Comparison of ENCODE assay signal across 11 cellular contexts in the genomic region with DNA sequence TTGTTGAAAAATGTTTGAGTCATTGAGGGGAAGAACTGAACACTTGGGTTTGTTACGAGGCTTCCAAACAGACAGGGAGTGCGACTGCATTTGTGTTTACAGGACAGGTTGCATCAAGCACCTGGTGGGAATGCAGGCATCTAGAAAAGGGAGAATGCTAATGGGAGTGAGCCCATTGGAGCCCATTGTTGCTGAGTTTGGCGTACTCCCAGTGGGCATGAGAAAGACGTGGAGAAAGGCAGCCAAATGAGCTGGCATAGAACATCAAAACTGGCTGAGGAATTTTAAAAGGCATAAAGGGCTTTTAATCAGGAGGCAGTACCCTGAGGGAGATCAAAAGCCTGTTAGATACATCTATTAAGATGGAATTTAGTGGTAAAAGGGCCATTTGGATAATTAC.
"Had no signal": no experiment of that assay in that cellular context is flagged by ENCODE, and none has a peak within 500 bp of the region (broad histone marks: within the 10 kb centered on the region; RNA-seq: fewer than 3 reads in every experiment).

No MANE protein-coding gene starts in this region.

- DNase-seq: activated CD4-positive, alpha-beta T cell treated with anti-CD3 and anti-CD28 coated beads, Interleukin-2, amount 50 U/mL, for 4 hours; activated CD4-positive, CD25-positive, alpha-beta regulatory T cell treated with anti-CD3 and anti-CD28 coated beads, Interleukin-2, amount 50 U/mL, for 72 hours; activated T-cell treated with anti-CD3 and anti-CD28 coated beads, Interleukin-2, amount 50 U/mL, for 1 hour; amniotic stem cell; kidney; left ventricle myocardium superior; midbrain; naive B cell; right lobe of liver had no signal

- ATAC-seq: activated naive CD4-positive, alpha-beta T cell treated with anti-CD3 and anti-CD28 coated beads, Interleukin-2, amount 50 U/mL, for 72 hours; left ventricle myocardium superior; right lobe of liver; stimulated activated memory B cell treated with anti-CD40 and anti-IgM and Interleukin-4, amounts not matched to agents 10 μg/mL and 1 μg/mL and 100 μg/mL, for 72 hours had no signal
